Comparison of ENCODE assay signal across 1 cellular context in genomic region chr15:63048986-63049665, GRCh38.
TF ChIP-seq lines count a peak whose summit lies in the region.

No MANE protein-coding gene starts in this region.

TF ChIP-seq in WTC11, 78 proteins besides CTCF, POLR2A, EP300 and RAD21 (continued from another document and continues in another):
- no peak for TF ChIP-seq PRDM15 (CRISPR knock-in tag; IDR thresholded peaks at IDR 0.05)
- no peak for TF ChIP-seq SP1 (CRISPR knock-in tag; conservative IDR thresholded peaks at IDR 0.05)
- TF ChIP-seq TEAD4 (CRISPR knock-in tag; IDR thresholded peaks at IDR 0.05), result no peak
- no peak for TF ChIP-seq GABPB1 (CRISPR knock-in tag; IDR thresholded peaks at IDR 0.05)
- TF ChIP-seq ZNF512 (CRISPR knock-in tag; IDR thresholded peaks at IDR 0.05; ENCODE audit: borderline replicate concordance), result no peak
- no peak for TF ChIP-seq ZNF138 (CRISPR knock-in tag; conservative IDR thresholded peaks at IDR 0.05)
- TF ChIP-seq AFF4 (CRISPR knock-in tag; IDR thresholded peaks at IDR 0.05; ENCODE audit: borderline replicate concordance), result no peak
- TF ChIP-seq GTF2I (CRISPR knock-in tag; conservative IDR thresholded peaks at IDR 0.05), result no peak
- TF ChIP-seq CDX4 (CRISPR knock-in tag; IDR thresholded peaks at IDR 0.05; ENCODE audit: borderline replicate concordance), result no peak
- no peak for TF ChIP-seq SMAD3 (CRISPR knock-in tag; IDR thresholded peaks at IDR 0.05; ENCODE audit: borderline replicate concordance)
- TF ChIP-seq ZNF671 (CRISPR knock-in tag; IDR thresholded peaks at IDR 0.05), result 0 out of 2 replicates have a peak, but pooled peaks have one; percentile 62
- TF ChIP-seq USF1 (CRISPR knock-in tag; IDR thresholded peaks at IDR 0.05), result no peak
- no peak for TF ChIP-seq CREB1 (CRISPR knock-in tag; IDR thresholded peaks at IDR 0.05)
- no peak for TF ChIP-seq ZNF425 (CRISPR knock-in tag; conservative IDR thresholded peaks at IDR 0.05)
- TF ChIP-seq RORB (CRISPR knock-in tag; IDR thresholded peaks at IDR 0.05), result no peak
- 0 out of 2 replicates have a peak, but pooled peaks have one; percentile 41 for TF ChIP-seq ZNF532 (CRISPR knock-in tag; IDR thresholded peaks at IDR 0.05; ENCODE audit: borderline replicate concordance)
- TF ChIP-seq ARID4B (CRISPR knock-in tag; IDR thresholded peaks at IDR 0.05; ENCODE audit: borderline replicate concordance), result no peak
- no peak for TF ChIP-seq CREM (CRISPR knock-in tag; IDR thresholded peaks at IDR 0.05)
- no peak for TF ChIP-seq ATF2 (CRISPR knock-in tag; IDR thresholded peaks at IDR 0.05; ENCODE audit: borderline replicate concordance, low read depth)
- TF ChIP-seq EMX1 (CRISPR knock-in tag; IDR thresholded peaks at IDR 0.05), result no peak; the same call in 1 of the 2 replicates
- no peak for TF ChIP-seq ATF1 (CRISPR knock-in tag; IDR thresholded peaks at IDR 0.05)
- TF ChIP-seq NFATC4 (CRISPR knock-in tag; IDR thresholded peaks at IDR 0.05), result peak; percentile 47; the same call in 1 of the 2 replicates
- TF ChIP-seq MXD4 (CRISPR knock-in tag; IDR thresholded peaks at IDR 0.05; ENCODE audit: borderline replicate concordance), result no peak
- no peak for TF ChIP-seq NFYB (CRISPR knock-in tag; conservative IDR thresholded peaks at IDR 0.05; ENCODE audit: low read depth)
- TF ChIP-seq HMGXB4 (CRISPR knock-in tag; IDR thresholded peaks at IDR 0.05), result no peak
- no peak for TF ChIP-seq GRHL2 (CRISPR knock-in tag; IDR thresholded peaks at IDR 0.05; ENCODE audit: insufficient replicate concordance, severe bottlenecking)
